In the genomic region with DNA sequence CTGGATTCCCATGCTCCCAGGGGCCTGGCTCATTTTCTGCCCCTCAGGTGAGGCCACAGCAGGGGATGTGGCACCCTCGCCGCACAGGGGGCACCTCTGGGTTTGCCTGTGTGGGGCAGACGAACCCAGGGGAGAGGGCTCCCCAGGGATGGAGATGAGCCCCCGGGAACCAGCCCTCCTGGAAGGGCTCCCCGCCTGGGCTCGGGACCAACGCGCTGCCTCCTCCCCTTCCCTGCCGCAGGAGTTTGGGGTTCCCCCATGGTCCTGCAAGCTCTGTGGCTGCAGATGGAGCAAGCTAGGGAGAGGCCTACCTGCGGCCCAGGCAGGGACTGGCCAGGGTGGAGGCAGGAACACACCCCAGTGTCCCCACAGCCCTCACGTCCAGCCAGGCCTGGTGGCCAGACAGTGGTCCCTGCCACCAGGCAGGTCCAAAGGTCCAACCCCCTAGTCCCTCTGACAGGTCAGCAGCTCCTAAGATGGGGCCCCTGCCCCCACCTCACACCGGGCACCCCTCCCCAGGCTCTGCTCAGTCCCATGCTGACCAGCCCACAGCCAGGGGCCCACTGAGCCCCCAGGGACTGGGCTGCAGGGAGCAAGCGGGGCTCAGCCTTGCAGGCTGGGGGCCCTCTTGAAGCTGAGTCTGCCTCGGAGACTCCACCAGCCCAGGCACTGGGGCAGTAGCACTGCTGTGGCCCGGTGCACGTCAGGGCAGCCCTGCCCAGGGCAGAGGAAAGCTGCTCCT, we compare ENCODE assay signal across 1 cellular context.
TF ChIP-seq lines count a peak whose summit lies in the region.

No MANE protein-coding gene starts in this region.

TF ChIP-seq in HepG2, 621 proteins besides CTCF, POLR2A, EP300 and RAD21 (continued from another document and continues in another):
- TF ChIP-seq EED (CRISPR knock-in tag; IDR thresholded peaks at IDR 0.05) = no peak
- no peak for TF ChIP-seq ARID2 (CRISPR knock-in tag; IDR thresholded peaks at IDR 0.05; ENCODE audit: borderline replicate concordance)
- peak; percentile 40; the same call in 1 of the 2 replicates for TF ChIP-seq RARA (CRISPR knock-in tag; IDR thresholded peaks at IDR 0.05)
- TF ChIP-seq, protein P1, sequence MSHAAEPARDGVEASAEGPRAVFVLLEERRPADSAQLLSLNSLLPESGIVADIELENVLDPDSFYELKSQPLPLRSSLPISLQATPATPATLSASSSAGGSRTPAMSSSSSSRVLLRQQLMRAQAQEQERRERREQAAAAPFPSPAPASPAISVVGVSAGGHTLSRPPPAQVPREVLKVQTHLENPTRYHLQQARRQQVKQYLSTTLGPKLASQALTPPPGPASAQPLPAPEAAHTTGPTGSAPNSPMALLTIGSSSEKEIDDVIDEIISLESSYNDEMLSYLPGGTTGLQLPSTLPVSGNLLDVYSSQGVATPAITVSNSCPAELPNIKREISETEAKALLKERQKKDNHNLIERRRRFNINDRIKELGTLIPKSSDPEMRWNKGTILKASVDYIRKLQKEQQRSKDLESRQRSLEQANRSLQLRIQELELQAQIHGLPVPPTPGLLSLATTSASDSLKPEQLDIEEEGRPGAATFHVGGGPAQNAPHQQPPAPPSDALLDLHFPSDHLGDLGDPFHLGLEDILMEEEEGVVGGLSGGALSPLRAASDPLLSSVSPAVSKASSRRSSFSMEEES (CRISPR knock-in tag; IDR thresholded peaks at IDR 0.05) = no peak
- TF ChIP-seq SP140L (CRISPR knock-in tag; IDR thresholded peaks at IDR 0.05; ENCODE audit: borderline replicate concordance) = no peak
- TF ChIP-seq ZNF530 (CRISPR knock-in tag; IDR thresholded peaks at IDR 0.05; ENCODE audit: low read depth) = no peak
- TF ChIP-seq SYNCRIP (IDR thresholded peaks at IDR 0.05; ENCODE audit: insufficient read depth, low read depth, low read length) = no peak
- TF ChIP-seq NR3C1 (CRISPR knock-in tag; IDR thresholded peaks at IDR 0.05) = no peak
- no peak for TF ChIP-seq ZNF431 (CRISPR knock-in tag; IDR thresholded peaks at IDR 0.05; ENCODE audit: borderline replicate concordance, low read depth)
- no peak for TF ChIP-seq KLF11 (CRISPR knock-in tag; IDR thresholded peaks at IDR 0.05)
- no peak for TF ChIP-seq ZNF343 (CRISPR knock-in tag; IDR thresholded peaks at IDR 0.05)
- TF ChIP-seq ZNF550 (CRISPR knock-in tag; IDR thresholded peaks at IDR 0.05; ENCODE audit: borderline replicate concordance) = 0 out of 2 replicates have a peak, but pooled peaks have one; percentile 46
- TF ChIP-seq CENPT (CRISPR knock-in tag; IDR thresholded peaks at IDR 0.05; ENCODE audit: low read depth) = no peak
- TF ChIP-seq, protein P2, sequence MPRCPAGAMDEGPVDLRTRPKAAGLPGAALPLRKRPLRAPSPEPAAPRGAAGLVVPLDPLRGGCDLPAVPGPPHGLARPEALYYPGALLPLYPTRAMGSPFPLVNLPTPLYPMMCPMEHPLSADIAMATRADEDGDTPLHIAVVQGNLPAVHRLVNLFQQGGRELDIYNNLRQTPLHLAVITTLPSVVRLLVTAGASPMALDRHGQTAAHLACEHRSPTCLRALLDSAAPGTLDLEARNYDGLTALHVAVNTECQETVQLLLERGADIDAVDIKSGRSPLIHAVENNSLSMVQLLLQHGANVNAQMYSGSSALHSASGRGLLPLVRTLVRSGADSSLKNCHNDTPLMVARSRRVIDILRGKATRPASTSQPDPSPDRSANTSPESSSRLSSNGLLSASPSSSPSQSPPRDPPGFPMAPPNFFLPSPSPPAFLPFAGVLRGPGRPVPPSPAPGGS (CRISPR knock-in tag; IDR thresholded peaks at IDR 0.05) = no peak
- no peak for TF ChIP-seq SMARCC2 (IDR thresholded peaks at IDR 0.05)
- TF ChIP-seq, protein P3, sequence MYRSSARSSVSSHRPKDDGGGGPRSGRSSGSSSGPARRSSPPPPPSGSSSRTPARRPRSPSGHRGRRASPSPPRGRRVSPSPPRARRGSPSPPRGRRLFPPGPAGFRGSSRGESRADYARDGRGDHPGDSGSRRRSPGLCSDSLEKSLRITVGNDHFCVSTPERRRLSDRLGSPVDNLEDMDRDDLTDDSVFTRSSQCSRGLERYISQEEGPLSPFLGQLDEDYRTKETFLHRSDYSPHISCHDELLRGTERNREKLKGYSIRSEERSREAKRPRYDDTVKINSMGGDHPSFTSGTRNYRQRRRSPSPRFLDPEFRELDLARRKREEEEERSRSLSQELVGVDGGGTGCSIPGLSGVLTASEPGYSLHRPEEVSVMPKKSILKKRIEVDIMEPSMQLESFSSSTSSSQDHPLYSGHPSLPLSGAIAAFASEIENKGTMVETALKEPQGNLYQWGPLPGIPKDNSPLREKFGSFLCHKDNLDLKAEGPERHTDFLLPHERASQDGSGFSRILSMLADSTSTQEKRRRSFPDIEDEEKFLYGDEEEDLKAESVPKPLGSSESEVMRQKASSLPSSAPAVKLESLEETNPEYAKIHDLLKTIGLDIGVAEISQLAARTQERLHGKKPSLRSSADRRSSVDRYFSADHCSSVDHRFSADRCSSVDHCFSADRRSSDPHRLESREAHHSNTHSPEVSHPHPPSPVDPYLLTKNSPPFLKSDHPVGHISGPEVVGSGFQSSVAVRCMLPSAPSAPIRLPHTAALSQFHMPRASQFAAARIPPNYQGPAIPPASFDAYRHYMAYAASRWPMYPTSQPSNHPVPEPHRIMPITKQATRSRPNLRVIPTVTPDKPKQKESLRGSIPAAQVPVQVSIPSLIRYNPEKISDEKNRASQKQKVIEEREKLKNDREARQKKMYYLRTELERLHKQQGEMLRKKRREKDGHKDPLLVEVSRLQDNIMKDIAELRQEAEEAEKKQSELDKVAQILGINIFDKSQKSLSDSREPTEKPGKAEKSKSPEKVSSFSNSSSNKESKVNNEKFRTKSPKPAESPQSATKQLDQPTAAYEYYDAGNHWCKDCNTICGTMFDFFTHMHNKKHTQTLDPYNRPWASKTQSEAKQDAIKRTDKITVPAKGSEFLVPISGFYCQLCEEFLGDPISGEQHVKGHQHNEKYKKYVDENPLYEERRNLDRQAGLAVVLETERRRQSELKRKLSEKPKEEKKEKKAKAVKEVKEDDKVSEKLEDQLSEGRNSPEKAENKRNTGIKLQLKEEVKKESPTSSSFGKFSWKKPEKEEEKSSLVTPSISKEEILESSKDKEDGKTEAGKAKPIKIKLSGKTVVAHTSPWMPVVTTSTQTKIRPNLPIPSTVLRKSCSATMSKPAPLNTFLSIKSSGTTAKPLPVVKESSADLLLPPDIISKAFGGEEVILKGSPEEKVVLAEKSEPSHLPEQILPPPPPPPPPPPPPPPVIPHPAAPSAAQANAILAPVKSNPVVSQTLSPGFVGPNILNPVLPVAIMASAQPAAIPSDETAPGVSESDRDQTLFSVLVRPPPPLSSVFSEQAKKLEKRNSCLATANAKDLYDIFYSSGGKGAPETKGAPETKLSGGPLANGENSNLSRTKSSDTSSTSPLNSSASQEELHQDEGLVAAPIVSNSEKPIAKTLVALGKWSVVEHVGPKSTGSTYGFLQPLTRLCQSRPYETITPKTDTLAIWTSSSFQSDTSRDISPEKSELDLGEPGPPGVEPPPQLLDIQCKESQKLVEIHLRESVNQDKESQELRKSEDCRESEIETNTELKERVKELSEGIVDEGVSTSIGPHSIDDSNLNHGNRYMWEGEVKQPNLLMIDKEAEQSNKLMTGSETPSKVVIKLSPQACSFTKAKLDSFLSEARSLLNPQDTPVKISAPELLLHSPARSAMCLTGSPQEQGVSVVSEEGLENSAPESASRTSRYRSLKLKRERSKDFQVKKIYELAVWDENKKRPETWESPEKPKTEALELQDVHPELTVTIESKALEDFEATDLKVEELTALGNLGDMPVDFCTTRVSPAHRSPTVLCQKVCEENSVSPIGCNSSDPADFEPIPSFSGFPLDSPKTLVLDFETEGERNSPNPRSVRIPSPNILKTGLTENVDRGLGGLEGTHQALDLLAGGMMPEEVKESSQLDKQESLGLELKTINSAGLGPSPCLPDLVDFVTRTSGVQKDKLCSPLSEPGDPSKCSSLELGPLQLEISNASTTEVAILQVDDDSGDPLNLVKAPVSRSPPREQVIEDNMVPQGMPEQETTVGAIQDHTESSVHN (CRISPR knock-in tag; IDR thresholded peaks at IDR 0.05) = no peak
- no peak for TF ChIP-seq ZNF333 (CRISPR knock-in tag; IDR thresholded peaks at IDR 0.05; ENCODE audit: borderline replicate concordance)
- no peak for TF ChIP-seq PAWR (CRISPR knock-in tag; IDR thresholded peaks at IDR 0.05; ENCODE audit: borderline replicate concordance)
- no peak for TF ChIP-seq U2AF1 (optimal IDR thresholded peaks at IDR 0.05; ENCODE audit: low read depth, low read length)
- TF ChIP-seq, protein P4, sequence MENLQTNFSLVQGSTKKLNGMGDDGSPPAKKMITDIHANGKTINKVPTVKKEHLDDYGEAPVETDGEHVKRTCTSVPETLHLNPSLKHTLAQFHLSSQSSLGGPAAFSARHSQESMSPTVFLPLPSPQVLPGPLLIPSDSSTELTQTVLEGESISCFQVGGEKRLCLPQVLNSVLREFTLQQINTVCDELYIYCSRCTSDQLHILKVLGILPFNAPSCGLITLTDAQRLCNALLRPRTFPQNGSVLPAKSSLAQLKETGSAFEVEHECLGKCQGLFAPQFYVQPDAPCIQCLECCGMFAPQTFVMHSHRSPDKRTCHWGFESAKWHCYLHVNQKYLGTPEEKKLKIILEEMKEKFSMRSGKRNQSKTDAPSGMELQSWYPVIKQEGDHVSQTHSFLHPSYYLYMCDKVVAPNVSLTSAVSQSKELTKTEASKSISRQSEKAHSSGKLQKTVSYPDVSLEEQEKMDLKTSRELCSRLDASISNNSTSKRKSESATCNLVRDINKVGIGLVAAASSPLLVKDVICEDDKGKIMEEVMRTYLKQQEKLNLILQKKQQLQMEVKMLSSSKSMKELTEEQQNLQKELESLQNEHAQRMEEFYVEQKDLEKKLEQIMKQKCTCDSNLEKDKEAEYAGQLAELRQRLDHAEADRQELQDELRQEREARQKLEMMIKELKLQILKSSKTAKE (CRISPR knock-in tag; IDR thresholded peaks at IDR 0.05; ENCODE audit: borderline replicate concordance) = no peak
- TF ChIP-seq, protein P5, sequence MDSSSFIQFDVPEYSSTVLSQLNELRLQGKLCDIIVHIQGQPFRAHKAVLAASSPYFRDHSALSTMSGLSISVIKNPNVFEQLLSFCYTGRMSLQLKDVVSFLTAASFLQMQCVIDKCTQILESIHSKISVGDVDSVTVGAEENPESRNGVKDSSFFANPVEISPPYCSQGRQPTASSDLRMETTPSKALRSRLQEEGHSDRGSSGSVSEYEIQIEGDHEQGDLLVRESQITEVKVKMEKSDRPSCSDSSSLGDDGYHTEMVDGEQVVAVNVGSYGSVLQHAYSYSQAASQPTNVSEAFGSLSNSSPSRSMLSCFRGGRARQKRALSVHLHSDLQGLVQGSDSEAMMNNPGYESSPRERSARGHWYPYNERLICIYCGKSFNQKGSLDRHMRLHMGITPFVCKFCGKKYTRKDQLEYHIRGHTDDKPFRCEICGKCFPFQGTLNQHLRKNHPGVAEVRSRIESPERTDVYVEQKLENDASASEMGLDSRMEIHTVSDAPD (CRISPR knock-in tag; IDR thresholded peaks at IDR 0.05) = peak; percentile 53
- TF ChIP-seq ZBTB1 (CRISPR knock-in tag; IDR thresholded peaks at IDR 0.05; ENCODE audit: borderline replicate concordance) = no peak
- no peak for TF ChIP-seq ZNF367 (CRISPR knock-in tag; IDR thresholded peaks at IDR 0.05; ENCODE audit: borderline replicate concordance)
- TF ChIP-seq, protein P6, sequence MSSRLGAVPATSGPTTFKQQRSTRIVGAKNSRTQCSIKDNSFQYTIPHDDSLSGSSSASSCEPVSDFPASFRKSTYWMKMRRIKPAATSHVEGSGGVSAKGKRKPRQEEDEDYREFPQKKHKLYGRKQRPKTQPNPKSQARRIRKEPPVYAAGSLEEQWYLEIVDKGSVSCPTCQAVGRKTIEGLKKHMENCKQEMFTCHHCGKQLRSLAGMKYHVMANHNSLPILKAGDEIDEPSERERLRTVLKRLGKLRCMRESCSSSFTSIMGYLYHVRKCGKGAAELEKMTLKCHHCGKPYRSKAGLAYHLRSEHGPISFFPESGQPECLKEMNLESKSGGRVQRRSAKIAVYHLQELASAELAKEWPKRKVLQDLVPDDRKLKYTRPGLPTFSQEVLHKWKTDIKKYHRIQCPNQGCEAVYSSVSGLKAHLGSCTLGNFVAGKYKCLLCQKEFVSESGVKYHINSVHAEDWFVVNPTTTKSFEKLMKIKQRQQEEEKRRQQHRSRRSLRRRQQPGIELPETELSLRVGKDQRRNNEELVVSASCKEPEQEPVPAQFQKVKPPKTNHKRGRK (CRISPR knock-in tag; IDR thresholded peaks at IDR 0.05) = no peak
- TF ChIP-seq ZNF670 (CRISPR knock-in tag; IDR thresholded peaks at IDR 0.05; ENCODE audit: borderline replicate concordance) = no peak
- TF ChIP-seq, protein P7, sequence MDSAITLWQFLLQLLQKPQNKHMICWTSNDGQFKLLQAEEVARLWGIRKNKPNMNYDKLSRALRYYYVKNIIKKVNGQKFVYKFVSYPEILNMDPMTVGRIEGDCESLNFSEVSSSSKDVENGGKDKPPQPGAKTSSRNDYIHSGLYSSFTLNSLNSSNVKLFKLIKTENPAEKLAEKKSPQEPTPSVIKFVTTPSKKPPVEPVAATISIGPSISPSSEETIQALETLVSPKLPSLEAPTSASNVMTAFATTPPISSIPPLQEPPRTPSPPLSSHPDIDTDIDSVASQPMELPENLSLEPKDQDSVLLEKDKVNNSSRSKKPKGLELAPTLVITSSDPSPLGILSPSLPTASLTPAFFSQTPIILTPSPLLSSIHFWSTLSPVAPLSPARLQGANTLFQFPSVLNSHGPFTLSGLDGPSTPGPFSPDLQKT (CRISPR knock-in tag; IDR thresholded peaks at IDR 0.05; ENCODE audit: borderline replicate concordance) = no peak
- TF ChIP-seq ZSCAN12 (CRISPR knock-in tag; IDR thresholded peaks at IDR 0.05) = no peak
- TF ChIP-seq LCORL (IDR thresholded peaks at IDR 0.05) = no peak
- TF ChIP-seq LCORL (CRISPR knock-in tag; IDR thresholded peaks at IDR 0.05) = peak; percentile 80
- TF ChIP-seq, protein P8, sequence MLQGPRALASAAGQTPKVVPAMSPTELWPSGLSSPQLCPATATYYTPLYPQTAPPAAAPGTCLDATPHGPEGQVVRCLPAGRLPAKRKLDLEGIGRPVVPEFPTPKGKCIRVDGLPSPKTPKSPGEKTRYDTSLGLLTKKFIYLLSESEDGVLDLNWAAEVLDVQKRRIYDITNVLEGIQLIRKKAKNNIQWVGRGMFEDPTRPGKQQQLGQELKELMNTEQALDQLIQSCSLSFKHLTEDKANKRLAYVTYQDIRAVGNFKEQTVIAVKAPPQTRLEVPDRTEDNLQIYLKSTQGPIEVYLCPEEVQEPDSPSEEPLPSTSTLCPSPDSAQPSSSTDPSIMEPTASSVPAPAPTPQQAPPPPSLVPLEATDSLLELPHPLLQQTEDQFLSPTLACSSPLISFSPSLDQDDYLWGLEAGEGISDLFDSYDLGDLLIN (CRISPR knock-in tag; IDR thresholded peaks at IDR 0.05; ENCODE audit: borderline replicate concordance) = no peak
- TF ChIP-seq, protein P9, sequence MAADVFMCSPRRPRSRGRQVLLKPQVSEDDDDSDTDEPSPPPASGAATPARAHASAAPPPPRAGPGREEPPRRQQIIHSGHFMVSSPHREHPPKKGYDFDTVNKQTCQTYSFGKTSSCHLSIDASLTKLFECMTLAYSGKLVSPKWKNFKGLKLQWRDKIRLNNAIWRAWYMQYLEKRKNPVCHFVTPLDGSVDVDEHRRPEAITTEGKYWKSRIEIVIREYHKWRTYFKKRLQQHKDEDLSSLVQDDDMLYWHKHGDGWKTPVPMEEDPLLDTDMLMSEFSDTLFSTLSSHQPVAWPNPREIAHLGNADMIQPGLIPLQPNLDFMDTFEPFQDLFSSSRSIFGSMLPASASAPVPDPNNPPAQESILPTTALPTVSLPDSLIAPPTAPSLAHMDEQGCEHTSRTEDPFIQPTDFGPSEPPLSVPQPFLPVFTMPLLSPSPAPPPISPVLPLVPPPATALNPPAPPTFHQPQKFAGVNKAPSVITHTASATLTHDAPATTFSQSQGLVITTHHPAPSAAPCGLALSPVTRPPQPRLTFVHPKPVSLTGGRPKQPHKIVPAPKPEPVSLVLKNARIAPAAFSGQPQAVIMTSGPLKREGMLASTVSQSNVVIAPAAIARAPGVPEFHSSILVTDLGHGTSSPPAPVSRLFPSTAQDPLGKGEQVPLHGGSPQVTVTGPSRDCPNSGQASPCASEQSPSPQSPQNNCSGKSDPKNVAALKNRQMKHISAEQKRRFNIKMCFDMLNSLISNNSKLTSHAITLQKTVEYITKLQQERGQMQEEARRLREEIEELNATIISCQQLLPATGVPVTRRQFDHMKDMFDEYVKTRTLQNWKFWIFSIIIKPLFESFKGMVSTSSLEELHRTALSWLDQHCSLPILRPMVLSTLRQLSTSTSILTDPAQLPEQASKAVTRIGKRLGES (CRISPR knock-in tag; IDR thresholded peaks at IDR 0.05; ENCODE audit: borderline replicate concordance) = no peak
